9 cellular contexts compared by ENCODE assay signal in the genomic region with DNA sequence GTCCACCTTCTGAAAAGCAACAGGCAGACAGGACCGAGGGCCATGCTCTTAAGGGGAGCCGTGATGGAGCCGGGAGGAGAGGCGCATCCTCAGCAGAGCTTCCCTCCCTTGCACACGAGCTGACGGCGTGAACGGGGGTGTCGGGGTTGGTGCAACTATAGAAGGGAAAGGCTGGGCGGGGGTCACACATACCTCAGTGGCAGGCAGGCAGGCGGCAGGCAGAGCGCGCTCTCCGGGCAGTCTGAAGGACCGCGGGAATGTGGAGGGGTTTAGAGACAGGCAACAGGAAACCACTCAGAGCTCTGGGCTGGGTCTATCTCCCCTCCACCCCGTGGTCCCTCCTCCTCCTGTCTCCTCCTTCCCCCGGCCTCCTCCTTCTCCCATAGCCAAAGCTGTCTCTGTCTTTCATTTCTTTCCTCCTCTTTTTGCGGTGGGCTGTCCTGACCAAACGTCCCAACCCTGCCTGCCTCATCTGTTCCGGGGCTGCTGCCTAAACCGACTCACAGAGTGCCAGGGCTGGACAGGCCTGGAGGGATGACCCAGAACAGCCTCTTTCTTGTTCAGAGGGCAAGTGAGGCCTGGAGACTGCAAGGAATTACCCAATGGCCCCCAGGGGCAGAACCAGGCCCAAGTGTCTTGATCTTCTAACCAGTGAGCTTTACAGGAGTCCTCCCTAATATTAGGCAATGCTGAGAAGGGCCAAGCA.
DNase-seq lines count a peak whose midpoint lies in the region; TF ChIP-seq lines count a peak whose summit lies in the region.
"Had no signal": no experiment of that assay in that cellular context is flagged by ENCODE, and none has a peak within 500 bp of the region (broad histone marks: within the 10 kb centered on the region; RNA-seq: fewer than 3 reads in every experiment).

SPARC (minus strand) TSS at position 243 of the 706 bp plus-strand sequence. CDS start 10,727 bp downstream, outside the sequence.

- peaks cover 14% of the 10 kb centered on the region for H3K4me1 ChIP-seq in iPS-15b (ENCODE audit: control insufficient read depth, insufficient read depth, low read length)

- H3K27me3 ChIP-seq in iPS-15b (ENCODE audit: control insufficient read depth, insufficient read depth, low read length): no peaks in the 10 kb centered on the region

- H3K9ac ChIP-seq in iPS-15b (ENCODE audit: low read depth, low read length): peak within 1 kb of the TSS; percentile 48

- no peaks in the 10 kb centered on the region for H3K36me3 ChIP-seq in iPS-15b (ENCODE audit: control insufficient read depth, insufficient read depth, low read length)
- H3K36me3 ChIP-seq: neutrophil had no signal

- peak; percentile 78 for DNase-seq in GM12865 (ENCODE audit: low read depth)
- peak; percentile 96 for DNase-seq in HCEC 1CT
- DNase-seq in NCI-H2227 (lab: John Stamatoyannopoulos, UW; ENCODE audit: unreplicated experiment): peak; percentile 58
- peak; percentile 66 for DNase-seq in brain pericyte (ENCODE audit: low read depth, low spot score)
- DNase-seq in retina: peak; percentile 79
- DNase-seq in SHP77 treated with DMSO at 0.1 percent for 48 hours (lab: John Stamatoyannopoulos, UW): no peak
- no peak for DNase-seq in central memory CD4-positive, alpha-beta T cell

- no peaks in the 10 kb centered on the region for H3K9me3 ChIP-seq in iPS-15b (ENCODE audit: control insufficient read depth, insufficient read depth, low read length)
- H3K9me3 ChIP-seq: neutrophil had no signal

- H3K4me3 ChIP-seq in GM12865 (ENCODE audit: low read depth, low read length) (peak within 1 kb of the TSS; percentile 86), iPS-15b (ENCODE audit: low read depth, low read length) (peak within 1 kb of the TSS; percentile 87)

- no peak for TF ChIP-seq CTCF in GM12865 (IDR thresholded peaks at IDR 0.05; ENCODE audit: insufficient read depth, low read depth, low read length, missing control alignments)

Comparison
In these comparisons a context has a peak if more than half of its experiments do, and no peak if none do; other contexts are left out.
1. DNase-seq: peak in GM12865 (single experiment), HCEC 1CT (single experiment), NCI-H2227 (single experiment), brain pericyte (single experiment) and retina (single experiment); none in SHP77 treated with DMSO at 0.1 percent for 48 hours (single experiment) and central memory CD4-positive, alpha-beta T cell (single experiment).